In genomic region chr3:50193286-50193685, GRCh38 we compare ENCODE assay signal across 1 cellular context.
TF ChIP-seq lines count a peak whose summit lies in the region.

No MANE protein-coding gene starts in this region.

TF ChIP-seq in H1, 55 proteins besides CTCF, POLR2A, EP300 and RAD21:
- TF ChIP-seq CEBPB (IDR thresholded peaks at IDR 0.05; ENCODE audit: low read depth, low read length) (no peak), SAP30 (IDR thresholded peaks at IDR 0.05; ENCODE audit: insufficient read depth, insufficient replicate concordance, low read length) (no peak), MAFK (IDR thresholded peaks at IDR 0.05; ENCODE audit: low read depth, low read length) (no peak), CTBP2 (IDR thresholded peaks at IDR 0.05; ENCODE audit: borderline replicate concordance, insufficient read depth, insufficient read length, low read length) (no peak), SP4 (IDR thresholded peaks at IDR 0.05; ENCODE audit: low read length) (no peak), CBX8 (IDR thresholded peaks at IDR 0.05; ENCODE audit: borderline replicate concordance, low read depth, low read length) (no peak), BCL11A (IDR thresholded peaks at IDR 0.05; ENCODE audit: low read depth in 2 of 2, low read length in 2 of 2) (no peak), KDM1A (IDR thresholded peaks at IDR 0.05; ENCODE audit: borderline replicate concordance, low read length) (no peak), BRCA1 (IDR thresholded peaks at IDR 0.05; ENCODE audit: low read depth, low read length) (no peak), TBP (IDR thresholded peaks at IDR 0.05; ENCODE audit: low read depth, low read length) (no peak), RXRA (IDR thresholded peaks at IDR 0.05; ENCODE audit: insufficient read depth, low read depth, low read length) (no peak), KDM5A (IDR thresholded peaks at IDR 0.05; ENCODE audit: low read length) (no peak), CREB1 (IDR thresholded peaks at IDR 0.05) (no peak), PHF8 (conservative IDR thresholded peaks at IDR 0.05; ENCODE audit: low read depth, low read length) (no peak), FOSL1 (IDR thresholded peaks at IDR 0.05; ENCODE audit: insufficient read depth, low read depth, low read length) (no peak), POU5F1 (IDR thresholded peaks at IDR 0.05; ENCODE audit: low read depth, low read length) (no peak), ATF3 (IDR thresholded peaks at IDR 0.05; ENCODE audit: insufficient read depth, low read depth, low read length) (no peak)
